1 cellular context compared by ENCODE assay signal in genomic region chr2:196076778-196077568, GRCh38.
TF ChIP-seq lines count a peak whose summit lies in the region.

No MANE protein-coding gene starts in this region.

TF ChIP-seq in SK-N-SH, 30 proteins besides CTCF, POLR2A, EP300 and RAD21 (continued from another document):
- TF ChIP-seq MAX (IDR thresholded peaks at IDR 0.05; ENCODE audit: low read depth): no peak
